Comparison of ENCODE assay signal across 12 cellular contexts in genomic region chr3:61805510-61806080, GRCh38.
DNase-seq lines count a peak whose midpoint lies in the region; ATAC-seq and TF ChIP-seq lines count a peak whose summit lies in the region.
"Had no signal": no experiment of that assay in that cellular context is flagged by ENCODE, and none has a peak within 500 bp of the region (broad histone marks: within the 10 kb centered on the region; RNA-seq: fewer than 3 reads in every experiment).

No MANE protein-coding gene starts in this region.

- 95% methylated on average over 3 of the region's 3 CpGs for WGBS in mammary epithelial cell (ENCODE audit: low coverage, missing lambda C conversion rate)

- ATAC-seq in GM19351 (IDR thresholded peaks at IDR 0.05; ENCODE audit: unreplicated experiment): no peak

- no peak for DNase-seq in MCF 10A (ENCODE audit: unreplicated experiment)
- DNase-seq in mammary epithelial cell: no peak
- DNase-seq in caudate nucleus (lab: John Stamatoyannopoulos, UW): no peak
- no peak for DNase-seq in osteocyte (ENCODE audit: extremely low spot score, unreplicated experiment)
- DNase-seq in type B pancreatic cell (ENCODE audit: extremely low spot score, unreplicated experiment): no peak
- no peak for DNase-seq in HK-2 (ENCODE audit: unreplicated experiment)
- DNase-seq in effector CD8-positive, alpha-beta T cell (lab: John Stamatoyannopoulos, UW): no peak
- DNase-seq: activated CD4-positive, alpha-beta T cell treated with anti-CD3 and anti-CD28 coated beads, Interleukin-2, amount 10 ng/mL, durations not matched to agents 24 days and 14 days; activated T-cell treated with anti-CD3 and anti-CD28 coated beads, Interleukin-2, amount 50 U/mL, for 48 hours; NCI-H1694 treated with DMSO at 0.1 percent for 48 hours; stimulated activated CD4-positive, alpha-beta T cell treated with anti-CD3 and anti-CD28 coated beads, Interleukin-1b, Interleukin-23, amount 100 ng/mL, for 48 hours had no signal

- H3K27ac ChIP-seq in mammary epithelial cell (ENCODE audit: insufficient read depth, low read depth, low read length) (no peak overlapping the region), caudate nucleus (ENCODE audit: low read depth, low read length) (peak overlapping the region; percentile 58)

- no peak overlapping the region for H2AFZ ChIP-seq in mammary epithelial cell (ENCODE audit: low read depth, low read length)

- H3K4me3 ChIP-seq in mammary epithelial cell (replicated peaks in 1 of 3; ENCODE audit: insufficient read depth in 1 of 3, low read depth in 2 of 3, low read length in 3 of 3): no peak overlapping the region

- dilution Hi-C loops in mammary epithelial cell (cut with HindIII; ENCODE audit: low sequenced_read_pairs): no loop called here

- no peak overlapping the region for H3K4me3 Mint-ChIP-seq in MCF 10A (ENCODE audit: unreplicated experiment)
- no peak overlapping the region for H3K4me3 Mint-ChIP-seq in osteocyte (ENCODE audit: unreplicated experiment)
- H3K4me3 Mint-ChIP-seq in type B pancreatic cell: peak overlapping the region; percentile 6
- H3K4me3 Mint-ChIP-seq: activated CD4-positive, alpha-beta T cell treated with anti-CD3 and anti-CD28 coated beads, Interleukin-2, amount 10 ng/mL, durations not matched to agents 24 days and 14 days had no signal

- H4K20me1 ChIP-seq in mammary epithelial cell (ENCODE audit: insufficient read depth, low read length): no peaks in the 10 kb centered on the region

- no peak for TF ChIP-seq CTCF in MCF 10A (IDR thresholded peaks at IDR 0.05; ENCODE audit: unreplicated experiment)
- TF ChIP-seq CTCF in mammary epithelial cell (conservative IDR thresholded peaks at IDR 0.05 in 1 of 2, IDR thresholded peaks at IDR 0.05 in 1 of 2; ENCODE audit: extremely low read depth in 1 of 2, insufficient read depth in 1 of 2, low read depth in 1 of 2, low read length in 2 of 2): no peak
- TF ChIP-seq CTCF in osteocyte (IDR thresholded peaks at IDR 0.05): no peak
- no peak for TF ChIP-seq CTCF in type B pancreatic cell (conservative IDR thresholded peaks at IDR 0.05)

- H3K4me1 Mint-ChIP-seq in MCF 10A (ENCODE audit: insufficient read depth, unreplicated experiment) (peaks cover 14% of the 10 kb centered on the region), osteocyte (ENCODE audit: unreplicated experiment) (peaks cover 40% of the 10 kb centered on the region), type B pancreatic cell (ENCODE audit: unreplicated experiment) (peaks cover 58% of the 10 kb centered on the region)
- H3K4me1 Mint-ChIP-seq: activated CD4-positive, alpha-beta T cell treated with anti-CD3 and anti-CD28 coated beads, Interleukin-2, amount 10 ng/mL, durations not matched to agents 24 days and 14 days had no signal

- H3K27me3 ChIP-seq in mammary epithelial cell (ENCODE audit: insufficient read depth, low read length): no peaks in the 10 kb centered on the region

- BruUV-seq in MCF 10A (replicated peaks; lab: Mats Ljungman, UMichigan) (no TSS peak), mammary epithelial cell (replicated peaks; lab: Mats Ljungman, UMichigan) (no TSS peak)

- no peaks in the 10 kb centered on the region for H3K4me1 ChIP-seq in mammary epithelial cell (ENCODE audit: insufficient read depth, low read length)

- intact Hi-C loops in MCF 10A (cut with micrococcal nuclease): no loop called here
- intact Hi-C loops in mammary epithelial cell (cut with micrococcal nuclease): no loop called here

- in situ Hi-C loops in mammary epithelial cell (cut with MboI; ENCODE audit: low sequenced_read_pairs in 2 of 2): no loop called here

- no peak overlapping the region for H3K9ac ChIP-seq in mammary epithelial cell (ENCODE audit: insufficient read depth, low read length)

- H3K79me2 ChIP-seq in mammary epithelial cell (ENCODE audit: insufficient read depth, low read length): no peaks in the 10 kb centered on the region

- H3K4me2 ChIP-seq in mammary epithelial cell (ENCODE audit: insufficient read depth, low read depth, low read length): no peak overlapping the region

- H3K9me3 ChIP-seq in mammary epithelial cell (replicated peaks; ENCODE audit: insufficient read depth, low read length): no peaks in the 10 kb centered on the region

- H3K9me3 Mint-ChIP-seq in MCF 10A (ENCODE audit: unreplicated experiment) (no peaks in the 10 kb centered on the region), osteocyte (ENCODE audit: unreplicated experiment) (no peaks in the 10 kb centered on the region), type B pancreatic cell (no peaks in the 10 kb centered on the region)
- H3K9me3 Mint-ChIP-seq: activated CD4-positive, alpha-beta T cell treated with anti-CD3 and anti-CD28 coated beads, Interleukin-2, amount 10 ng/mL, durations not matched to agents 24 days and 14 days had no signal

- H3K27me3 Mint-ChIP-seq in MCF 10A (ENCODE audit: insufficient read depth, unreplicated experiment) (no peaks in the 10 kb centered on the region), osteocyte (ENCODE audit: unreplicated experiment) (no peaks in the 10 kb centered on the region), type B pancreatic cell (no peaks in the 10 kb centered on the region)

- no peaks in the 10 kb centered on the region for H3K36me3 ChIP-seq in mammary epithelial cell (ENCODE audit: insufficient read depth, low read length)

- POLR2A ChIA-PET in MCF 10A (lab: Yijun Ruan, JAX): no interaction called here

- H3K27ac Mint-ChIP-seq in MCF 10A (ENCODE audit: low read depth, unreplicated experiment) (peak overlapping the region; percentile 16), osteocyte (ENCODE audit: unreplicated experiment) (peak overlapping the region; percentile 27), type B pancreatic cell (no peak overlapping the region)
- H3K27ac Mint-ChIP-seq: activated CD4-positive, alpha-beta T cell treated with anti-CD3 and anti-CD28 coated beads, Interleukin-2, amount 10 ng/mL, durations not matched to agents 24 days and 14 days had no signal

- H3K36me3 Mint-ChIP-seq in MCF 10A (ENCODE audit: insufficient read depth, unreplicated experiment) (peaks cover 16% of the 10 kb centered on the region), osteocyte (ENCODE audit: unreplicated experiment) (peaks cover 2% of the 10 kb centered on the region), type B pancreatic cell (no peaks in the 10 kb centered on the region)

- CTCF ChIA-PET in MCF 10A (lab: Yijun Ruan, JAX) (interaction anchor here (0.7 kb wide), 1 partner anchor 10 kb away, joined by 4 read pairs; no protein-coding TSS in a partner anchor), mammary epithelial cell (lab: Charles Lee; ENCODE audit: low non-redundant PET) (no interaction called here)
